12 cellular contexts compared by ENCODE assay signal in the genomic region with DNA sequence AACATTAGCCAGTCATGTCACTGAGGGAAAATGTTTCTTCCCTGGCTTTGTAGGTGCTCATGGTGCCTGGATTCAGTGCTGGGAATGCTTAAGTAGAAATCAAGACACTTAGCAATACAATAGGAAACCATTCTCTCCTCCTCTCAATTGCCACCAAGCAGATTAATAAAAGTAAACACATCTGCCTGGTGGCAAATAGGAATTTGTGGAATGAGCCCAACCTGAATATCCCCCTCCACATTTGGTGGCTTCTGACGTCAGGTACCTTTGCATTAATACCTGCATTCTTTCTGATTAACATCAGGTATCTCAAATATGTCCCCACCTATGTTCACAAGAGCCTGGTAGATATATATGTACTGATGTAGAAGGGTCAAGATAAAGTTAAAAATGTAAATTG. TPM values are rescaled to one million over a fixed set of nuclear protein-coding genes. Genes with fewer than 3 reads are reported as not detected.
A peak's percentile ranks its signal among the peaks of the same experiment; 100 is the strongest.
DNase-seq lines count a peak whose midpoint lies in the region; ATAC-seq and TF ChIP-seq lines count a peak whose summit lies in the region.
"Had no signal": no experiment of that assay in that cellular context is flagged by ENCODE, and none has a peak within 500 bp of the region (broad histone marks: within the 10 kb centered on the region; RNA-seq: fewer than 3 reads in every experiment).

No MANE protein-coding gene starts in this region.

- H4K91ac ChIP-seq in IMR-90 (ENCODE audit: insufficient read depth, low read depth, low read length): no peak overlapping the region

- H3K18ac ChIP-seq in IMR-90 (ENCODE audit: low read depth, low read length) (no peak overlapping the region), mesendoderm (ENCODE audit: low read length) (no peak overlapping the region)

- no peak overlapping the region for H2AFZ ChIP-seq in IMR-90 (replicated peaks; ENCODE audit: low read length, poor library complexity)

- ATAC-seq in IMR-90 (ENCODE audit: low read depth) (no peak), left colon (no peak), HG02870 (IDR thresholded peaks at IDR 0.05; ENCODE audit: unreplicated experiment) (no peak), GM21526 (IDR thresholded peaks at IDR 0.05; ENCODE audit: low FRiP score, unreplicated experiment) (no peak)
- ATAC-seq in activated CD4-positive, CD25-positive, alpha-beta regulatory T cell treated with anti-CD3 and anti-CD28 coated beads, Interleukin-2, amount 50 U/mL, for 24 hours: no peak
- ATAC-seq: GM12878 had no signal

- no peak for TF ChIP-seq POLR2A in IMR-90 (IDR thresholded peaks at IDR 0.05; ENCODE audit: low read depth, low read length)

- DNase-seq in IMR-90 (no peak), SW480 (ENCODE audit: low spot score) (peak; percentile 14), mesendoderm (peak; percentile 59), left colon (no peak)
- DNase-seq: C1 segment of cervical spinal cord; CD4-positive, alpha-beta T cell; DMS79; HFFc6 had no signal

- no peak overlapping the region for H3K4ac ChIP-seq in IMR-90 (ENCODE audit: low read depth, low read length)
- no peak overlapping the region for H3K4ac ChIP-seq in mesendoderm (ENCODE audit: low read depth, low read length)

- no peak overlapping the region for H3K4me2 ChIP-seq in IMR-90 (ENCODE audit: low read depth, low read length)
- H3K4me2 ChIP-seq in mesendoderm (ENCODE audit: low read length): no peak overlapping the region

- H3K4me1 ChIP-seq in IMR-90 (ENCODE audit: control insufficient read depth, insufficient read depth, low read length): peaks cover 3% of the 10 kb centered on the region
- no peaks in the 10 kb centered on the region for H3K4me1 ChIP-seq in mesendoderm (ENCODE audit: control insufficient read depth, low read depth, low read length)

- H3K23ac ChIP-seq in IMR-90 (ENCODE audit: low read depth, low read length) (0 out of 2 replicates have a peak overlapping the region, but pooled peaks have one; percentile 31), mesendoderm (ENCODE audit: low read length) (no peak overlapping the region)

- intact Hi-C loops in IMR-90 (cut with micrococcal nuclease) (no loop called here), left colon (cut with DNase I, micrococcal nuclease) (no loop called here)

- H3K79me1 ChIP-seq in IMR-90 (ENCODE audit: low read depth in 1 of 2, low read length in 2 of 2): peaks cover 40 to 61% of the 10 kb centered on the region in 2 experiments
- H3K79me1 ChIP-seq in mesendoderm (ENCODE audit: low read length): no peaks in the 10 kb centered on the region

- H4K5ac ChIP-seq in IMR-90 (ENCODE audit: low read depth, low read length) (no peak overlapping the region), mesendoderm (ENCODE audit: low read length) (no peak overlapping the region)

- TF ChIP-seq RAD21 in IMR-90 (IDR thresholded peaks at IDR 0.05; ENCODE audit: low read length): no peak

- peaks cover 4% of the 10 kb centered on the region for H3K36me3 ChIP-seq in IMR-90 (ENCODE audit: control insufficient read depth, insufficient read depth, low read length)
- H3K36me3 ChIP-seq in mesendoderm (ENCODE audit: control insufficient read depth, insufficient read depth, low read length): no peaks in the 10 kb centered on the region

- in situ Hi-C loops in IMR-90 (cut with MboI; ENCODE audit: low sequenced_read_pairs): no loop called here

- dilution Hi-C loops in IMR-90 (cut with HindIII; ENCODE audit: low sequenced_read_pairs, unreplicated experiment): no loop called here

- no CpG with 5 or more reads among the region's 1 CpG for WGBS in IMR-90 (ENCODE audit: extremely low coverage in 2 of 2, insufficient read length in 1 of 2), 2 experiments
- no CpG with 5 or more reads among the region's 1 CpG for WGBS in mesendoderm (ENCODE audit: extremely low coverage, insufficient coverage, low lambda C conversion rate)

- H3K4me3 ChIP-seq in IMR-90 (ENCODE audit: insufficient read depth, low read depth, low read length) (no peak overlapping the region), mesendoderm (ENCODE audit: low read length) (no peak overlapping the region)
- H3K4me3 ChIP-seq: GM12878 had no signal

- no peak for TF ChIP-seq CTCF in IMR-90 (conservative IDR thresholded peaks at IDR 0.05; ENCODE audit: low read depth, low read length)

- H3K14ac ChIP-seq in IMR-90 (replicated peaks; ENCODE audit: low read depth, low read length): 0 out of 2 replicates have a peak overlapping the region, but pooled peaks have one; percentile 45

- no peaks in the 10 kb centered on the region for H3K79me2 ChIP-seq in mesendoderm (ENCODE audit: control insufficient read depth, insufficient read depth, low read length)

- CTCF ChIA-PET in IMR-90 (lab: Yijun Ruan, JAX): no interaction called here

- no peak overlapping the region for H2AK9ac ChIP-seq in IMR-90 (replicated peaks; ENCODE audit: low read depth, low read length, poor library complexity)

- H3K56ac ChIP-seq in IMR-90 (ENCODE audit: extremely low read depth, insufficient read depth, low read length): no peak overlapping the region
- H3K56ac ChIP-seq in mesendoderm (ENCODE audit: low read length): no peak overlapping the region

- H2BK20ac ChIP-seq in IMR-90 (ENCODE audit: low read depth, low read length): no peak overlapping the region

- POLR2A ChIA-PET in IMR-90 (lab: Charles Lee; ENCODE audit: unreplicated experiment): interaction anchor here (0.7 kb wide), 1 partner anchor 431 kb away, joined by 4 read pairs; no protein-coding TSS in a partner anchor

- H2BK5ac ChIP-seq in IMR-90 (ENCODE audit: low read depth, low read length, poor library complexity, severe bottlenecking) (no peak overlapping the region), mesendoderm (ENCODE audit: low read length) (no peak overlapping the region)

- H3K9ac ChIP-seq in IMR-90 (ENCODE audit: low read depth, low read length): no peak overlapping the region
- no peak overlapping the region for H3K9ac ChIP-seq in mesendoderm (ENCODE audit: low read length)

- H3K9me1 ChIP-seq in IMR-90 (ENCODE audit: insufficient read depth, low read length): peaks cover 16% of the 10 kb centered on the region

- no peak overlapping the region for H2BK15ac ChIP-seq in IMR-90 (ENCODE audit: low read depth, low read length)
- H2BK15ac ChIP-seq in mesendoderm (replicated peaks; ENCODE audit: low read depth): no peak overlapping the region

- H3K27ac ChIP-seq in IMR-90 (ENCODE audit: insufficient read depth, low read length) (no peak overlapping the region), mesendoderm (ENCODE audit: low read depth, low read length) (no peak overlapping the region)

- H2AK5ac ChIP-seq in IMR-90 (ENCODE audit: low read depth, low read length) (no peak overlapping the region), mesendoderm (ENCODE audit: low read length) (no peak overlapping the region)

- H4K8ac ChIP-seq in IMR-90 (ENCODE audit: low read depth in 2 of 2, low read length in 2 of 2): no peak overlapping the region
- H4K8ac ChIP-seq in mesendoderm (ENCODE audit: low read depth, low read length): no peak overlapping the region

- H4K20me1 ChIP-seq in IMR-90 (ENCODE audit: insufficient read depth, low read length): peaks cover 15% of the 10 kb centered on the region; the same call in 1 of the 2 replicates

- no TSS peak for BruUV-seq in IMR-90 (replicated peaks; lab: Mats Ljungman, UMichigan)

- H3K27me3 ChIP-seq in IMR-90 (ENCODE audit: control insufficient read depth, insufficient read depth, low read length) (no peaks in the 10 kb centered on the region), mesendoderm (ENCODE audit: insufficient read depth, low read length, poor library complexity) (no peaks in the 10 kb centered on the region)

- no peaks in the 10 kb centered on the region for H3K9me3 ChIP-seq in IMR-90 (ENCODE audit: control insufficient read depth, insufficient read depth, low read length)

- H2BK120ac ChIP-seq in IMR-90 (ENCODE audit: low read depth, low read length) (no peak overlapping the region), mesendoderm (ENCODE audit: low read depth, low read length) (no peak overlapping the region)

TF ChIP-seq in IMR-90, 13 proteins besides CTCF, POLR2A, EP300 and RAD21:
- no peak for TF ChIP-seq CEBPB (IDR thresholded peaks at IDR 0.05; ENCODE audit: low read depth, low read length)

RNA-seq across cellular contexts. Expression of a gene that starts 42.7 kb away (rescaled TPM):
- total RNA-seq in IMR-90 (2012; rRNA removed): 37.3 and 46.7 TPM in 2 replicates
- polyA plus RNA-seq in IMR-90 (2012; rRNA removed): 10.2 and 11.3 TPM in 2 replicates
- polyA plus RNA-seq in IMR-90 (2012; cell fraction: cytosol; rRNA removed): 2.6 and 5.4 TPM in 2 replicates
- 0.97 and 6.1 TPM in 2 replicates for polyA plus RNA-seq in IMR-90 (2012; cell fraction: nucleus; rRNA removed; ENCODE audit: low replicate concordance)
- polyA plus RNA-seq in mesendoderm (2013, experiment 1 of 2): 6.2 TPM
- 6.1 TPM for polyA plus RNA-seq in mesendoderm (2013, experiment 2 of 2)
- total RNA-seq in left colon: 10 to 100 TPM; 21.3 to 28.2 TPM

Comparison
In these comparisons a context has a peak if more than half of its experiments do, and no peak if none do; other contexts are left out.
1. DNase-seq: peak in SW480 (single experiment) and mesendoderm (single experiment); none in IMR-90 (single experiment) and left colon (0 of 2).